Comparison of ENCODE assay signal across 1 cellular context in genomic region chr12:111424189-111424792, GRCh38.
TF ChIP-seq lines count a peak whose summit lies in the region.

No MANE protein-coding gene starts in this region.

TF ChIP-seq in K562, 482 proteins besides CTCF, POLR2A, EP300 and RAD21:
- TF ChIP-seq JUN (IDR thresholded peaks at IDR 0.05; ENCODE audit: borderline replicate concordance, low read depth, low read length) (no peak), JUN (CRISPR knock-in tag; IDR thresholded peaks at IDR 0.05; ENCODE audit: borderline replicate concordance) (no peak), POLR3A (IDR thresholded peaks at IDR 0.05; ENCODE audit: borderline replicate concordance, extremely low read depth, insufficient read depth, insufficient read length) (no peak), KLF16 (IDR thresholded peaks at IDR 0.05) (no peak), POLR2G (IDR thresholded peaks at IDR 0.05; ENCODE audit: low read depth, low read length) (peak; percentile 51)
